In the genomic region with DNA sequence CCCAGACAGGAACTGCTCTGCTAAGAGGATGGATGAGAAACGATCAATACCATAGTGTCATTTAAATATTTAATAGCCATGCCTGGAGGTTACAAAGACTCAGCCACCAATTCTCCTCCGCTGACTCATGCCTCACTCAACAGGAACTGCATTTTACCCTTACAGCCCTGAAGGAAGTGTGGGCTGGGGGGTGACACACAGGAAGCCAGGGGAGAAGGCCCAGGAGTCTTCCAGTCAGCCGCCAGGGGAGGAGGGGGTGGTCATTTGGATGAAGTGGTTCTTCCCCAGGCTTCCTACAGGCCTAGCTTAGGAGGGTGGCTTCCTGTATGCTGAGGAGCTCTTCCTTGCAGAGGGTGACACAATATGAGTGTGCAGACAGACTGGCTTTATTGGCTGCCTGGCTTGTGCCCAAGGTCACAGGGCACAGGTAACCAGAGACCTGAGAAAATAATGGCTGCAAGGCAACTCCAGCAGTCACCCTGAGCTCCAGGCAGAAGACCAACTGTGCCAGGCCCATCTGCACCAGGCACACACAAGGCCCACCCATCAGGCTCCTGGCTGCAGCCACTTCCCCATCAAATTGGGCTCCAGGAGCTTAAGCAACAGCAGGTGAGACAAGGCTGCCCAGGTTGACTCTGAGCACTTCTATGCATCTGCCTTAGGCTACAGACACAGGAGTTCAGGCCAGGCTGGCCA, we compare ENCODE assay signal across 8 cellular contexts. TPM values are rescaled to one million over a fixed set of nuclear protein-coding genes. Genes with fewer than 3 reads are reported as not detected.
DNase-seq lines count a peak whose midpoint lies in the region; ATAC-seq and TF ChIP-seq lines count a peak whose summit lies in the region.

No MANE protein-coding gene starts in this region.

- peak overlapping the region; percentile 54 for H3K4me3 Mint-ChIP-seq in activated T-cell treated with anti-CD3 and anti-CD28 coated beads, Interleukin-2, amount 50 U/mL, for 4 hours

- ATAC-seq in activated T-cell treated with anti-CD3 and anti-CD28 coated beads, Interleukin-2, amount 50 U/mL, for 4 hours, result peak; percentile 85 to 90
- ATAC-seq in omental fat pad (ENCODE audit: low FRiP score) (peak; percentile 12), HG03025 (IDR thresholded peaks at IDR 0.05; ENCODE audit: low FRiP score, unreplicated experiment) (no peak)

- peaks cover 92% of the 10 kb centered on the region for H3K4me1 Mint-ChIP-seq in activated T-cell treated with anti-CD3 and anti-CD28 coated beads, Interleukin-2, amount 50 U/mL, for 4 hours (ENCODE audit: low read depth)

- peaks cover 0 to 3% (median 0%) of the 10 kb centered on the region in 3 donors for H3K36me3 ChIP-seq in tibial artery

- peaks cover 33 to 88% (median 77%) of the 10 kb centered on the region in 4 donors for H3K4me1 ChIP-seq in tibial artery

- no peaks in the 10 kb centered on the region for H3K36me3 Mint-ChIP-seq in activated T-cell treated with anti-CD3 and anti-CD28 coated beads, Interleukin-2, amount 50 U/mL, for 4 hours (ENCODE audit: insufficient read depth)

- H3K9me3 ChIP-seq in tibial artery, result no peaks in the 10 kb centered on the region

- peak overlapping the region; percentile 74 to 90 for H3K27ac ChIP-seq in tibial artery

- H3K27me3 ChIP-seq in tibial artery, result no peaks in the 10 kb centered on the region

- intact Hi-C loops in tibial artery (cut with DNase I; ENCODE audit: low total_unique reads), result no loop called here

- in situ Hi-C loops in GM13977 (cut with MboI; ENCODE audit: low pct_unique_long_range_greater_than_20kb, low sequenced_read_pairs, unreplicated experiment), result no loop called here

- H3K4me3 ChIP-seq in tibial artery, result no peak overlapping the region

- H3K27me3 Mint-ChIP-seq in activated T-cell treated with anti-CD3 and anti-CD28 coated beads, Interleukin-2, amount 50 U/mL, for 4 hours (ENCODE audit: low read depth), result no peaks in the 10 kb centered on the region

- TF ChIP-seq CTCF in omental fat pad (IDR thresholded peaks at IDR 0.05) (no peak), tibial artery (IDR thresholded peaks at IDR 0.05) (peak in 1 of 2 experiments; percentile 13), GM13977 (IDR thresholded peaks at IDR 0.05; ENCODE audit: extremely low read depth, insufficient read depth, missing control alignments) (no peak)

- DNase-seq in GF-D8 (lab: John Stamatoyannopoulos, UW) (peak; percentile 83), OCI-M1 (lab: John Stamatoyannopoulos, UW) (peak; percentile 56), fibroblast of gingiva (ENCODE audit: low read depth) (peak; percentile 64), omental fat pad (ENCODE audit: low spot score) (peak; percentile 54), tibial artery (no peak), GM13977 (ENCODE audit: low spot score) (no peak)
- peak; percentile 79 for DNase-seq in activated T-cell treated with anti-CD3 and anti-CD28 coated beads, Interleukin-2, amount 50 U/mL, for 4 hours

- no peaks in the 10 kb centered on the region for H3K9me3 Mint-ChIP-seq in activated T-cell treated with anti-CD3 and anti-CD28 coated beads, Interleukin-2, amount 50 U/mL, for 4 hours

RNA-seq across cellular contexts. Expression of gene RPLP0, which starts 30.6 kb away (rescaled TPM):
- 1,000 to 10,000 TPM; 4,185 to 4,369 (median 4,226) TPM for total RNA-seq in activated T-cell treated with anti-CD3 and anti-CD28 coated beads, Interleukin-2, amount 50 U/mL, for 4 hours
- total RNA-seq in omental fat pad, result 1,000 to 10,000 TPM; 2,289 to 4,489 (median 2,885) TPM

RNA-seq across cellular contexts. Expression of gene PXN, which starts 34.1 kb away (rescaled TPM):
- 10 to 100 TPM; 49.2 to 54.0 (median 51.1) TPM for total RNA-seq in activated T-cell treated with anti-CD3 and anti-CD28 coated beads, Interleukin-2, amount 50 U/mL, for 4 hours
- total RNA-seq in omental fat pad, result 100 to 1,000 TPM in 1 of 4 donors, 10 to 100 TPM in 3; 40.0 to 151 (median 73.1) TPM

RNA-seq across cellular contexts. Expression of gene GCN1, which starts 36.9 kb away (rescaled TPM):
- 100 to 1,000 TPM; 192 to 204 (median 200) TPM for total RNA-seq in activated T-cell treated with anti-CD3 and anti-CD28 coated beads, Interleukin-2, amount 50 U/mL, for 4 hours
- 10 to 100 TPM; 52.5 to 99.4 (median 72.1) TPM for total RNA-seq in omental fat pad

Comparison
In these comparisons a context has a peak if more than half of its experiments do, and no peak if none do; other contexts are left out.
1. DNase-seq: peak in GF-D8 (single experiment), OCI-M1 (single experiment), activated T-cell treated with anti-CD3 and anti-CD28 coated beads, Interleukin-2, amount 50 U/mL, for 4 hours (single experiment), fibroblast of gingiva (single experiment) and omental fat pad (single experiment); none in tibial artery (0 of 2) and GM13977 (single experiment).